Comparison of ENCODE assay signal across 8 cellular contexts in the genomic region with DNA sequence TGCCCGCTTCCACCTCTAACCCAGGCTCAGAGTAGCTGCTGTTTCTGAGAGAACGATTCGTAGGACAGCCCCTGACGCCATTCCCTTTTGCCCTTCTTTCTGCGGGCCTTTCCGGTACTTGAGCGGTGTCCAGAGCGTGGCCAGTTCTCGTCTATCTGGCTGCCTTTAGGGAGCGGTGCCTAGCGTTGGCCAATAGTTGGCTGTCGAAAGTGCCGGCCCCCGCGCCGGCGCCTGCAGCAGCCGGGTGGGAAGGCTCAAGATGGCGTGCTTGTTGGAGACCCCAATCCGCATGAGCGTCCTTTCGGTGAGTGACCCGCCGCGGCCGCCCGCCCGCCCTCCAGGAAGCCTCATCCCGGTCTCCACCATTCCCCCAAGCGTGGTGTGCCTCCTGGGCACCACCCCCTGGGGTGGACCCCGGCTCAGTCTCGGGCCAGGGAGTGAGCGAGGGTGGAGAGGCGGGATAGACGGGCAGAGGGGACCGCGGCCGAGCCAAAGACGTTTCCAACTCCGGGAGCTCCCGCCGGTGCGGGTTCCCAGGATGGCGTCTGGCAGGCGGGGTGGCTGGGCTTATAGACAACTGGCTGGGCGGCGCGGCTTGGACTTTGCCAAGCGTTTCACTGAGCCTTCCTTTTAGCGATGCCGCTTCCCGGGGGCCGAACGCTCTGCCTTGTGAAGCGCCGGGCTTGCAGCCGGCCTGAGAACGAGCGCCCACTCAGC. TPM values are rescaled to one million over a fixed set of nuclear protein-coding genes. Genes with fewer than 3 reads are reported as not detected.
DNase-seq lines count a peak whose midpoint lies in the region; ATAC-seq and TF ChIP-seq lines count a peak whose summit lies in the region.

A gene with protein sequence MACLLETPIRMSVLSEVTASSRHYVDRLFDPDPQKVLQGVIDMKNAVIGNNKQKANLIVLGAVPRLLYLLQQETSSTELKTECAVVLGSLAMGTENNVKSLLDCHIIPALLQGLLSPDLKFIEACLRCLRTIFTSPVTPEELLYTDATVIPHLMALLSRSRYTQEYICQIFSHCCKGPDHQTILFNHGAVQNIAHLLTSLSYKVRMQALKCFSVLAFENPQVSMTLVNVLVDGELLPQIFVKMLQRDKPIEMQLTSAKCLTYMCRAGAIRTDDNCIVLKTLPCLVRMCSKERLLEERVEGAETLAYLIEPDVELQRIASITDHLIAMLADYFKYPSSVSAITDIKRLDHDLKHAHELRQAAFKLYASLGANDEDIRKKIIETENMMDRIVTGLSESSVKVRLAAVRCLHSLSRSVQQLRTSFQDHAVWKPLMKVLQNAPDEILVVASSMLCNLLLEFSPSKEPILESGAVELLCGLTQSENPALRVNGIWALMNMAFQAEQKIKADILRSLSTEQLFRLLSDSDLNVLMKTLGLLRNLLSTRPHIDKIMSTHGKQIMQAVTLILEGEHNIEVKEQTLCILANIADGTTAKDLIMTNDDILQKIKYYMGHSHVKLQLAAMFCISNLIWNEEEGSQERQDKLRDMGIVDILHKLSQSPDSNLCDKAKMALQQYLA (plus strand): TSS at position 6 of the 717 bp plus-strand sequence. CDS start 254 bp downstream, at position 260.

- no peak for TF ChIP-seq CTCF in colonic mucosa (IDR thresholded peaks at IDR 0.05)

- H3K4me1 ChIP-seq in colonic mucosa: no peaks in the 10 kb centered on the region

- H3K27ac ChIP-seq in colonic mucosa (peak within 1 kb of the TSS; percentile 96), layer of hippocampus (ENCODE audit: low read depth, low read length) (peak within 1 kb of the TSS; percentile 92)

- peak; percentile 57 for ATAC-seq in GM21786 (IDR thresholded peaks at IDR 0.05; ENCODE audit: unreplicated experiment)

- peak within 1 kb of the TSS; percentile 92 to 95 for H3K9ac ChIP-seq in colonic mucosa (ENCODE audit: low read depth in 2 of 2, low read length in 2 of 2)

- peak within 1 kb of the TSS; percentile 97 for H3K4me3 ChIP-seq in colonic mucosa

- intact Hi-C loops in colonic mucosa (cut with DNase I): no loop called here

- H3K9me3 ChIP-seq in colonic mucosa: no peaks in the 10 kb centered on the region

- H3K36me3 ChIP-seq in colonic mucosa: no peaks in the 10 kb centered on the region

- DNase-seq in NCI-H748 (lab: John Stamatoyannopoulos, UW; ENCODE audit: unreplicated experiment): peak; percentile 76
- DNase-seq in NCI-H748 treated with DMSO at 0.1 percent for 48 hours (lab: John Stamatoyannopoulos, UW): no peak
- peak; percentile 79 for DNase-seq in KG1 (lab: John Stamatoyannopoulos, UW)
- peak; percentile 41 for DNase-seq in T-helper 22 cell (ENCODE audit: low read depth)
- peak; percentile 69 for DNase-seq in colonic mucosa
- peak in 2 of 3 donors; percentile 14 to 33 for DNase-seq in stimulated activated CD4-positive, alpha-beta T cell treated with anti-CD3 and anti-CD28 coated beads, TNF-alpha, amount 100 ng/mL, for 48 hours (ENCODE audit: low read depth in 3 of 3)

- no peaks in the 10 kb centered on the region for H3K27me3 ChIP-seq in colonic mucosa
- H3K27me3 ChIP-seq in layer of hippocampus (ENCODE audit: control insufficient read depth, insufficient read depth, low read length): no peaks in the 10 kb centered on the region

RNA-seq across cellular contexts. Expression of the gene that starts here (rescaled TPM):
- total RNA-seq in colonic mucosa: 10 to 100 TPM; 29.9 to 35.0 TPM
